7 cellular contexts compared by ENCODE assay signal in genomic region chr4:85498068-85498733, GRCh38. TPM values are rescaled to one million over a fixed set of nuclear protein-coding genes. Genes with fewer than 3 reads are reported as not detected.
DNase-seq lines count a peak whose midpoint lies in the region; ATAC-seq and TF ChIP-seq lines count a peak whose summit lies in the region.

No MANE protein-coding gene starts in this region.

- H3F3A ChIP-seq in PC-9 (ENCODE audit: insufficient read depth, low read depth), result peaks cover 28% of the 10 kb centered on the region

- BruUV-seq in PC-9 (replicated peaks; lab: Mats Ljungman, UMichigan), result no TSS peak

- H3K4me1 ChIP-seq in PC-9 (replicated peaks; ENCODE audit: insufficient read depth), result peaks cover 44% of the 10 kb centered on the region
- peaks cover 39% of the 10 kb centered on the region for H3K4me1 ChIP-seq in suprapubic skin

- no peak for TF ChIP-seq POLR2A in suprapubic skin (IDR thresholded peaks at IDR 0.05)

- no peaks in the 10 kb centered on the region for H3K4me1 Mint-ChIP-seq in activated CD4-positive, alpha-beta memory T cell treated with anti-CD3 and anti-CD28 coated beads for 36 hours (ENCODE audit: low read depth)
- H3K4me1 Mint-ChIP-seq in endothelial cell (ENCODE audit: unreplicated experiment), result no peaks in the 10 kb centered on the region

- POLR2A ChIA-PET in PC-9 (lab: Charles Lee; ENCODE audit: unreplicated experiment), result interaction anchor here (1.2 kb wide), 1 partner anchor 23 kb away, joined by 5 read pairs; the partner anchor contains the start of gene ARHGAP24
- POLR2A ChIA-PET in activated CD4-positive, alpha-beta memory T cell treated with anti-CD3 and anti-CD28 coated beads for 36 hours (lab: Charles Lee), result no interaction called here

- H3K9me3 Mint-ChIP-seq in activated CD4-positive, alpha-beta memory T cell treated with anti-CD3 and anti-CD28 coated beads for 36 hours, result peaks cover 4% of the 10 kb centered on the region
- no peaks in the 10 kb centered on the region for H3K9me3 Mint-ChIP-seq in endothelial cell (ENCODE audit: unreplicated experiment)

- H2AFZ ChIP-seq in PC-9, result peak overlapping the region; percentile 68

- peak overlapping the region; percentile 31; the same call in 1 of the 2 replicates for H3K4me3 ChIP-seq in PC-9
- no peak overlapping the region for H3K4me3 ChIP-seq in suprapubic skin

- no peaks in the 10 kb centered on the region for H3K9me2 ChIP-seq in PC-9 (ENCODE audit: insufficient read depth)

- H3K4me2 ChIP-seq in PC-9, result peak overlapping the region; percentile 73

- H3K27me3 ChIP-seq in PC-9 (ENCODE audit: insufficient read depth, low read depth) (no peaks in the 10 kb centered on the region), suprapubic skin (no peaks in the 10 kb centered on the region)

- peak overlapping the region; percentile 91 for H3K27ac ChIP-seq in PC-9
- peak overlapping the region; percentile 65 for H3K27ac ChIP-seq in suprapubic skin

- no peak overlapping the region for H3K4me3 Mint-ChIP-seq in activated CD4-positive, alpha-beta memory T cell treated with anti-CD3 and anti-CD28 coated beads for 36 hours
- no peak overlapping the region for H3K4me3 Mint-ChIP-seq in endothelial cell (ENCODE audit: unreplicated experiment)

- H3K9me3 ChIP-seq in PC-9 (ENCODE audit: insufficient read depth, low read depth), result no peaks in the 10 kb centered on the region
- no peaks in the 10 kb centered on the region for H3K9me3 ChIP-seq in suprapubic skin

- intact Hi-C loops in PC-9 (cut with micrococcal nuclease; ENCODE audit: unreplicated experiment), result loop anchor here (2.0 kb wide), 1 partner anchor 23 kb away; the partner anchor contains the start of gene ARHGAP24
- intact Hi-C loops in activated CD4-positive, alpha-beta memory T cell treated with anti-CD3 and anti-CD28 coated beads for 36 hours (cut with micrococcal nuclease), result no loop called here

- WGBS in suprapubic skin, result 51% methylated on average over 5 of the region's 5 CpGs

- peak; percentile 10 for DNase-seq in GM19238 (ENCODE audit: insufficient read length, low spot score)
- DNase-seq in PC-9, result peak; percentile 40 to 82
- peak; percentile 31 for DNase-seq in glomerular visceral epithelial cell (ENCODE audit: extremely low spot score)
- DNase-seq in suprapubic skin (ENCODE audit: low spot score in 2 of 2), result peak; percentile 70 to 78
- no peak for DNase-seq in activated CD4-positive, alpha-beta memory T cell treated with anti-CD3 and anti-CD28 coated beads for 36 hours
- no peak for DNase-seq in endothelial cell (ENCODE audit: low spot score)

- no peaks in the 10 kb centered on the region for H3K79me2 ChIP-seq in PC-9 (ENCODE audit: low read depth)

- no peak for TF ChIP-seq CTCF in PC-9 (conservative IDR thresholded peaks at IDR 0.05)
- TF ChIP-seq CTCF in suprapubic skin (IDR thresholded peaks at IDR 0.05), result no peak
- TF ChIP-seq CTCF in endothelial cell (IDR thresholded peaks at IDR 0.05; ENCODE audit: unreplicated experiment), result no peak

- no peaks in the 10 kb centered on the region for H3K36me3 Mint-ChIP-seq in activated CD4-positive, alpha-beta memory T cell treated with anti-CD3 and anti-CD28 coated beads for 36 hours
- H3K36me3 Mint-ChIP-seq in endothelial cell (ENCODE audit: low read depth, unreplicated experiment), result no peaks in the 10 kb centered on the region

- H3K36me3 ChIP-seq in PC-9 (ENCODE audit: low read depth) (no peaks in the 10 kb centered on the region), suprapubic skin (no peaks in the 10 kb centered on the region)

- H3K27ac Mint-ChIP-seq in activated CD4-positive, alpha-beta memory T cell treated with anti-CD3 and anti-CD28 coated beads for 36 hours, result no peak overlapping the region
- H3K27ac Mint-ChIP-seq in endothelial cell (ENCODE audit: unreplicated experiment), result no peak overlapping the region

- H4K20me1 ChIP-seq in PC-9 (ENCODE audit: insufficient read depth), result no peaks in the 10 kb centered on the region

- no peaks in the 10 kb centered on the region for H3K27me3 Mint-ChIP-seq in activated CD4-positive, alpha-beta memory T cell treated with anti-CD3 and anti-CD28 coated beads for 36 hours
- no peaks in the 10 kb centered on the region for H3K27me3 Mint-ChIP-seq in endothelial cell (ENCODE audit: unreplicated experiment)

- ATAC-seq in HG03025 (IDR thresholded peaks at IDR 0.05; ENCODE audit: low FRiP score, unreplicated experiment), result peak; percentile 90

- TF ChIP-seq EP300 in suprapubic skin (IDR thresholded peaks at IDR 0.05), result no peak

- CTCF ChIA-PET in PC-9 (lab: Charles Lee), result interaction anchor here (0.5 kb wide), 1 partner anchor 12 kb away, joined by 3 read pairs; no protein-coding TSS in a partner anchor
- CTCF ChIA-PET in activated CD4-positive, alpha-beta memory T cell treated with anti-CD3 and anti-CD28 coated beads for 36 hours (lab: Charles Lee), result no interaction called here

RNA-seq across cellular contexts. Expression of gene ARHGAP24, which starts 23.3 kb away (rescaled TPM):
- total RNA-seq in PC-9 (2021) (2.2 and 5.4 TPM in 2 replicates), suprapubic skin (10 to 100 TPM; 17.8 to 65.2 (median 27.2) TPM), endothelial cell (ENCODE audit: unreplicated experiment) (5.0 TPM)
- total RNA-seq in activated CD4-positive, alpha-beta memory T cell treated with anti-CD3 and anti-CD28 coated beads for 36 hours, result not detected

Comparison
In these comparisons a context has a peak if more than half of its experiments do, and no peak if none do; other contexts are left out.
1. DNase-seq: peak in GM19238 (single experiment), PC-9 (2 of 2), glomerular visceral epithelial cell (single experiment) and suprapubic skin (2 of 2); none in activated CD4-positive, alpha-beta memory T cell treated with anti-CD3 and anti-CD28 coated beads for 36 hours (single experiment) and endothelial cell (single experiment).